In genomic region chr4:1899149-1900086, GRCh38 we compare ENCODE assay signal across 8 cellular contexts.
DNase-seq lines count a peak whose midpoint lies in the region; ATAC-seq and TF ChIP-seq lines count a peak whose summit lies in the region.

No MANE protein-coding gene starts in this region.

- TF ChIP-seq CTCF in 22Rv1 (IDR thresholded peaks at IDR 0.05) (peak; percentile 93), GM13976 (IDR thresholded peaks at IDR 0.05; ENCODE audit: borderline replicate concordance, control extremely low read depth, extremely low read depth, insufficient read depth, missing control alignments) (peak; percentile 84)

- H3K27ac ChIP-seq in 22Rv1: peak overlapping the region; percentile 42

- peak; percentile 87 for DNase-seq in GM13976 (ENCODE audit: low spot score)
- peak; percentile 28 for DNase-seq in NCI-H226
- DNase-seq in activated CD4-positive, alpha-beta T cell treated with anti-CD3 and anti-CD28 coated beads for 1 hour: peak; percentile 58
- peak; percentile 87 for DNase-seq in cerebellar cortex (ENCODE audit: low spot score)
- DNase-seq in left kidney (ENCODE audit: low read depth, low spot score): peak; percentile 90
- peak; percentile 63 for DNase-seq in stimulated activated CD4-positive, alpha-beta T cell treated with anti-CD3 and anti-CD28 coated beads, Interleukin-4, amount 100 ng/mL, for 1 hour

- in situ Hi-C loops in GM13976 (cut with MboI; ENCODE audit: low sequenced_read_pairs, unreplicated experiment): loop anchor here (10.0 kb wide), 1 partner anchor 85 kb away; no protein-coding TSS in a partner anchor

- ATAC-seq in HG03135 (IDR thresholded peaks at IDR 0.05; ENCODE audit: unreplicated experiment): peak; percentile 88

Comparison
In these comparisons a context has a peak if more than half of its experiments do, and no peak if none do; other contexts are left out.
1. Peak in every context shown above with its lines: DNase-seq, ATAC-seq and H3K27ac ChIP-seq.
2. DNase-seq: peak in every context shown above with its lines; median percentile 90 in left kidney; 87 in GM13976; 87 in cerebellar cortex; 63 in stimulated activated CD4-positive, alpha-beta T cell treated with anti-CD3 and anti-CD28 coated beads, Interleukin-4, amount 100 ng/mL, for 1 hour; 58 in activated CD4-positive, alpha-beta T cell treated with anti-CD3 and anti-CD28 coated beads for 1 hour; 28 in NCI-H226.